In the genomic region with DNA sequence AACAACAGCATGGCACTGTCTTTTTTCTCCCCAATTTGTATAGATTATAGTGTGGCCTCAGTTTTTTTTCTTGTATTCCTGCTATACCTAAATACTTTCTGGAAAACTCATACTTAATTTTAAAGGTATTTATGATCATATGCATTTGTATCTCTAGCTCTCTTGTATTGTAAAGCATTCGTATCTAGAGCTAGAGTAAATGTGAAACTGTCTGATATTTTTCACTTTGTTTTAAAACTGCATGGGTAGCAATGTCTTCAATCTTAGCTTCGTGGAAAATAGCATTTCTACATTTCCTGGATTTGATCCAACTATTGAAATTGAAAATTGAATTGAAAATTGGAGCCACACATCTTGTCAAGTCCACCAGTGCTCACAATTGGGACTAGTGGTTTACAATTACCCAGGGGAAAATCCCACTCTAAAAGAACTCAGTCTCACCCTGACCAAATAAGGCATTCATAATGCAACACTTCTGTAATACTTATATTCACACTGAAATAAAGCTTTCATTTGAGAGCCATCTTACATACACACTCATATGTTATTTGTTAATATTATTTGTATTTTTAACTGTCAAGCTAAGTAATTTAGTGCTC, we compare ENCODE assay signal across 1 cellular context.
A peak's percentile ranks its signal among the peaks of the same experiment; 100 is the strongest.
TF ChIP-seq lines count a peak whose summit lies in the region.

No MANE protein-coding gene starts in this region.

TF ChIP-seq in GM12878, 131 proteins besides CTCF, POLR2A, EP300 and RAD21 (continued from another document and continues in another):
- TF ChIP-seq, protein P1, sequence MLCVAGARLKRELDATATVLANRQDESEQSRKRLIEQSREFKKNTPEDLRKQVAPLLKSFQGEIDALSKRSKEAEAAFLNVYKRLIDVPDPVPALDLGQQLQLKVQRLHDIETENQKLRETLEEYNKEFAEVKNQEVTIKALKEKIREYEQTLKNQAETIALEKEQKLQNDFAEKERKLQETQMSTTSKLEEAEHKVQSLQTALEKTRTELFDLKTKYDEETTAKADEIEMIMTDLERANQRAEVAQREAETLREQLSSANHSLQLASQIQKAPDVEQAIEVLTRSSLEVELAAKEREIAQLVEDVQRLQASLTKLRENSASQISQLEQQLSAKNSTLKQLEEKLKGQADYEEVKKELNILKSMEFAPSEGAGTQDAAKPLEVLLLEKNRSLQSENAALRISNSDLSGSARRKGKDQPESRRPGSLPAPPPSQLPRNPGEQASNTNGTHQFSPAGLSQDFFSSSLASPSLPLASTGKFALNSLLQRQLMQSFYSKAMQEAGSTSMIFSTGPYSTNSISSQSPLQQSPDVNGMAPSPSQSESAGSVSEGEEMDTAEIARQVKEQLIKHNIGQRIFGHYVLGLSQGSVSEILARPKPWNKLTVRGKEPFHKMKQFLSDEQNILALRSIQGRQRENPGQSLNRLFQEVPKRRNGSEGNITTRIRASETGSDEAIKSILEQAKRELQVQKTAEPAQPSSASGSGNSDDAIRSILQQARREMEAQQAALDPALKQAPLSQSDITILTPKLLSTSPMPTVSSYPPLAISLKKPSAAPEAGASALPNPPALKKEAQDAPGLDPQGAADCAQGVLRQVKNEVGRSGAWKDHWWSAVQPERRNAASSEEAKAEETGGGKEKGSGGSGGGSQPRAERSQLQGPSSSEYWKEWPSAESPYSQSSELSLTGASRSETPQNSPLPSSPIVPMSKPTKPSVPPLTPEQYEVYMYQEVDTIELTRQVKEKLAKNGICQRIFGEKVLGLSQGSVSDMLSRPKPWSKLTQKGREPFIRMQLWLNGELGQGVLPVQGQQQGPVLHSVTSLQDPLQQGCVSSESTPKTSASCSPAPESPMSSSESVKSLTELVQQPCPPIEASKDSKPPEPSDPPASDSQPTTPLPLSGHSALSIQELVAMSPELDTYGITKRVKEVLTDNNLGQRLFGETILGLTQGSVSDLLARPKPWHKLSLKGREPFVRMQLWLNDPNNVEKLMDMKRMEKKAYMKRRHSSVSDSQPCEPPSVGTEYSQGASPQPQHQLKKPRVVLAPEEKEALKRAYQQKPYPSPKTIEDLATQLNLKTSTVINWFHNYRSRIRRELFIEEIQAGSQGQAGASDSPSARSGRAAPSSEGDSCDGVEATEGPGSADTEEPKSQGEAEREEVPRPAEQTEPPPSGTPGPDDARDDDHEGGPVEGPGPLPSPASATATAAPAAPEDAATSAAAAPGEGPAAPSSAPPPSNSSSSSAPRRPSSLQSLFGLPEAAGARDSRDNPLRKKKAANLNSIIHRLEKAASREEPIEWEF (IDR thresholded peaks at IDR 0.05; ENCODE audit: insufficient replicate concordance, low read depth, low read length), result no peak
- TF ChIP-seq, protein P2, sequence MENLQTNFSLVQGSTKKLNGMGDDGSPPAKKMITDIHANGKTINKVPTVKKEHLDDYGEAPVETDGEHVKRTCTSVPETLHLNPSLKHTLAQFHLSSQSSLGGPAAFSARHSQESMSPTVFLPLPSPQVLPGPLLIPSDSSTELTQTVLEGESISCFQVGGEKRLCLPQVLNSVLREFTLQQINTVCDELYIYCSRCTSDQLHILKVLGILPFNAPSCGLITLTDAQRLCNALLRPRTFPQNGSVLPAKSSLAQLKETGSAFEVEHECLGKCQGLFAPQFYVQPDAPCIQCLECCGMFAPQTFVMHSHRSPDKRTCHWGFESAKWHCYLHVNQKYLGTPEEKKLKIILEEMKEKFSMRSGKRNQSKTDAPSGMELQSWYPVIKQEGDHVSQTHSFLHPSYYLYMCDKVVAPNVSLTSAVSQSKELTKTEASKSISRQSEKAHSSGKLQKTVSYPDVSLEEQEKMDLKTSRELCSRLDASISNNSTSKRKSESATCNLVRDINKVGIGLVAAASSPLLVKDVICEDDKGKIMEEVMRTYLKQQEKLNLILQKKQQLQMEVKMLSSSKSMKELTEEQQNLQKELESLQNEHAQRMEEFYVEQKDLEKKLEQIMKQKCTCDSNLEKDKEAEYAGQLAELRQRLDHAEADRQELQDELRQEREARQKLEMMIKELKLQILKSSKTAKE (IDR thresholded peaks at IDR 0.05; ENCODE audit: low read depth, poor library complexity, severe bottlenecking), result no peak
- TF ChIP-seq MEF2B (IDR thresholded peaks at IDR 0.05; ENCODE audit: partially characterized antibody, poor library complexity, severe bottlenecking) (peak; percentile 61), ZSCAN29 (IDR thresholded peaks at IDR 0.05) (no peak), RELA (IDR thresholded peaks at IDR 0.05; ENCODE audit: borderline replicate concordance, partially characterized antibody) (peak; percentile 5), PML (IDR thresholded peaks at IDR 0.05; ENCODE audit: low read length) (no peak), RUNX3 (IDR thresholded peaks at IDR 0.05; ENCODE audit: low read length) (peak; percentile 72), ESRRA (IDR thresholded peaks at IDR 0.05; ENCODE audit: low read length) (no peak), TCF12 (IDR thresholded peaks at IDR 0.05; ENCODE audit: low read depth, low read length) (no peak), NR2F1 (conservative IDR thresholded peaks at IDR 0.05) (no peak), TBL1XR1 (IDR thresholded peaks at IDR 0.05; ENCODE audit: low read depth, low read length) (no peak), RBBP5 (conservative IDR thresholded peaks at IDR 0.05) (no peak), RB1 (IDR thresholded peaks at IDR 0.05; ENCODE audit: borderline replicate concordance) (no peak), NFYA (IDR thresholded peaks at IDR 0.05; ENCODE audit: borderline replicate concordance, low read depth, low read length) (no peak), ETV6 (conservative IDR thresholded peaks at IDR 0.05 in 1 of 2, IDR thresholded peaks at IDR 0.05 in 1 of 2; ENCODE audit: borderline replicate concordance in 1 of 2, low read depth in 1 of 2) (no peak), SREBF2 (IDR thresholded peaks at IDR 0.05; ENCODE audit: low read length) (no peak), PAX8 (IDR thresholded peaks at IDR 0.05) (no peak), NRF1 (conservative IDR thresholded peaks at IDR 0.05; ENCODE audit: low read depth, low read length) (no peak)
- TF ChIP-seq, protein P3, sequence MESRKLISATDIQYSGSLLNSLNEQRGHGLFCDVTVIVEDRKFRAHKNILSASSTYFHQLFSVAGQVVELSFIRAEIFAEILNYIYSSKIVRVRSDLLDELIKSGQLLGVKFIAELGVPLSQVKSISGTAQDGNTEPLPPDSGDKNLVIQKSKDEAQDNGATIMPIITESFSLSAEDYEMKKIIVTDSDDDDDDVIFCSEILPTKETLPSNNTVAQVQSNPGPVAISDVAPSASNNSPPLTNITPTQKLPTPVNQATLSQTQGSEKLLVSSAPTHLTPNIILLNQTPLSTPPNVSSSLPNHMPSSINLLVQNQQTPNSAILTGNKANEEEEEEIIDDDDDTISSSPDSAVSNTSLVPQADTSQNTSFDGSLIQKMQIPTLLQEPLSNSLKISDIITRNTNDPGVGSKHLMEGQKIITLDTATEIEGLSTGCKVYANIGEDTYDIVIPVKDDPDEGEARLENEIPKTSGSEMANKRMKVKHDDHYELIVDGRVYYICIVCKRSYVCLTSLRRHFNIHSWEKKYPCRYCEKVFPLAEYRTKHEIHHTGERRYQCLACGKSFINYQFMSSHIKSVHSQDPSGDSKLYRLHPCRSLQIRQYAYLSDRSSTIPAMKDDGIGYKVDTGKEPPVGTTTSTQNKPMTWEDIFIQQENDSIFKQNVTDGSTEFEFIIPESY (IDR thresholded peaks at IDR 0.05), result no peak
- TF ChIP-seq, protein P4, sequence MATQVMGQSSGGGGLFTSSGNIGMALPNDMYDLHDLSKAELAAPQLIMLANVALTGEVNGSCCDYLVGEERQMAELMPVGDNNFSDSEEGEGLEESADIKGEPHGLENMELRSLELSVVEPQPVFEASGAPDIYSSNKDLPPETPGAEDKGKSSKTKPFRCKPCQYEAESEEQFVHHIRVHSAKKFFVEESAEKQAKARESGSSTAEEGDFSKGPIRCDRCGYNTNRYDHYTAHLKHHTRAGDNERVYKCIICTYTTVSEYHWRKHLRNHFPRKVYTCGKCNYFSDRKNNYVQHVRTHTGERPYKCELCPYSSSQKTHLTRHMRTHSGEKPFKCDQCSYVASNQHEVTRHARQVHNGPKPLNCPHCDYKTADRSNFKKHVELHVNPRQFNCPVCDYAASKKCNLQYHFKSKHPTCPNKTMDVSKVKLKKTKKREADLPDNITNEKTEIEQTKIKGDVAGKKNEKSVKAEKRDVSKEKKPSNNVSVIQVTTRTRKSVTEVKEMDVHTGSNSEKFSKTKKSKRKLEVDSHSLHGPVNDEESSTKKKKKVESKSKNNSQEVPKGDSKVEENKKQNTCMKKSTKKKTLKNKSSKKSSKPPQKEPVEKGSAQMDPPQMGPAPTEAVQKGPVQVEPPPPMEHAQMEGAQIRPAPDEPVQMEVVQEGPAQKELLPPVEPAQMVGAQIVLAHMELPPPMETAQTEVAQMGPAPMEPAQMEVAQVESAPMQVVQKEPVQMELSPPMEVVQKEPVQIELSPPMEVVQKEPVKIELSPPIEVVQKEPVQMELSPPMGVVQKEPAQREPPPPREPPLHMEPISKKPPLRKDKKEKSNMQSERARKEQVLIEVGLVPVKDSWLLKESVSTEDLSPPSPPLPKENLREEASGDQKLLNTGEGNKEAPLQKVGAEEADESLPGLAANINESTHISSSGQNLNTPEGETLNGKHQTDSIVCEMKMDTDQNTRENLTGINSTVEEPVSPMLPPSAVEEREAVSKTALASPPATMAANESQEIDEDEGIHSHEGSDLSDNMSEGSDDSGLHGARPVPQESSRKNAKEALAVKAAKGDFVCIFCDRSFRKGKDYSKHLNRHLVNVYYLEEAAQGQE (IDR thresholded peaks at IDR 0.05; ENCODE audit: low read depth, low read length), result no peak
- TF ChIP-seq, protein P5, sequence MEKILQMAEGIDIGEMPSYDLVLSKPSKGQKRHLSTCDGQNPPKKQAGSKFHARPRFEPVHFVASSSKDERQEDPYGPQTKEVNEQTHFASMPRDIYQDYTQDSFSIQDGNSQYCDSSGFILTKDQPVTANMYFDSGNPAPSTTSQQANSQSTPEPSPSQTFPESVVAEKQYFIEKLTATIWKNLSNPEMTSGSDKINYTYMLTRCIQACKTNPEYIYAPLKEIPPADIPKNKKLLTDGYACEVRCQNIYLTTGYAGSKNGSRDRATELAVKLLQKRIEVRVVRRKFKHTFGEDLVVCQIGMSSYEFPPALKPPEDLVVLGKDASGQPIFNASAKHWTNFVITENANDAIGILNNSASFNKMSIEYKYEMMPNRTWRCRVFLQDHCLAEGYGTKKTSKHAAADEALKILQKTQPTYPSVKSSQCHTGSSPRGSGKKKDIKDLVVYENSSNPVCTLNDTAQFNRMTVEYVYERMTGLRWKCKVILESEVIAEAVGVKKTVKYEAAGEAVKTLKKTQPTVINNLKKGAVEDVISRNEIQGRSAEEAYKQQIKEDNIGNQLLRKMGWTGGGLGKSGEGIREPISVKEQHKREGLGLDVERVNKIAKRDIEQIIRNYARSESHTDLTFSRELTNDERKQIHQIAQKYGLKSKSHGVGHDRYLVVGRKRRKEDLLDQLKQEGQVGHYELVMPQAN (conservative IDR thresholded peaks at IDR 0.05), result no peak
- TF ChIP-seq, protein P6, sequence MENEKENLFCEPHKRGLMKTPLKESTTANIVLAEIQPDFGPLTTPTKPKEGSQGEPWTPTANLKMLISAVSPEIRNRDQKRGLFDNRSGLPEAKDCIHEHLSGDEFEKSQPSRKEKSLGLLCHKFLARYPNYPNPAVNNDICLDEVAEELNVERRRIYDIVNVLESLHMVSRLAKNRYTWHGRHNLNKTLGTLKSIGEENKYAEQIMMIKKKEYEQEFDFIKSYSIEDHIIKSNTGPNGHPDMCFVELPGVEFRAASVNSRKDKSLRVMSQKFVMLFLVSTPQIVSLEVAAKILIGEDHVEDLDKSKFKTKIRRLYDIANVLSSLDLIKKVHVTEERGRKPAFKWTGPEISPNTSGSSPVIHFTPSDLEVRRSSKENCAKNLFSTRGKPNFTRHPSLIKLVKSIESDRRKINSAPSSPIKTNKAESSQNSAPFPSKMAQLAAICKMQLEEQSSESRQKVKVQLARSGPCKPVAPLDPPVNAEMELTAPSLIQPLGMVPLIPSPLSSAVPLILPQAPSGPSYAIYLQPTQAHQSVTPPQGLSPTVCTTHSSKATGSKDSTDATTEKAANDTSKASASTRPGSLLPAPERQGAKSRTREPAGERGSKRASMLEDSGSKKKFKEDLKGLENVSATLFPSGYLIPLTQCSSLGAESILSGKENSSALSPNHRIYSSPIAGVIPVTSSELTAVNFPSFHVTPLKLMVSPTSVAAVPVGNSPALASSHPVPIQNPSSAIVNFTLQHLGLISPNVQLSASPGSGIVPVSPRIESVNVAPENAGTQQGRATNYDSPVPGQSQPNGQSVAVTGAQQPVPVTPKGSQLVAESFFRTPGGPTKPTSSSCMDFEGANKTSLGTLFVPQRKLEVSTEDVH (IDR thresholded peaks at IDR 0.05; ENCODE audit: low read depth, partially characterized antibody), result no peak
- TF ChIP-seq, protein P7, sequence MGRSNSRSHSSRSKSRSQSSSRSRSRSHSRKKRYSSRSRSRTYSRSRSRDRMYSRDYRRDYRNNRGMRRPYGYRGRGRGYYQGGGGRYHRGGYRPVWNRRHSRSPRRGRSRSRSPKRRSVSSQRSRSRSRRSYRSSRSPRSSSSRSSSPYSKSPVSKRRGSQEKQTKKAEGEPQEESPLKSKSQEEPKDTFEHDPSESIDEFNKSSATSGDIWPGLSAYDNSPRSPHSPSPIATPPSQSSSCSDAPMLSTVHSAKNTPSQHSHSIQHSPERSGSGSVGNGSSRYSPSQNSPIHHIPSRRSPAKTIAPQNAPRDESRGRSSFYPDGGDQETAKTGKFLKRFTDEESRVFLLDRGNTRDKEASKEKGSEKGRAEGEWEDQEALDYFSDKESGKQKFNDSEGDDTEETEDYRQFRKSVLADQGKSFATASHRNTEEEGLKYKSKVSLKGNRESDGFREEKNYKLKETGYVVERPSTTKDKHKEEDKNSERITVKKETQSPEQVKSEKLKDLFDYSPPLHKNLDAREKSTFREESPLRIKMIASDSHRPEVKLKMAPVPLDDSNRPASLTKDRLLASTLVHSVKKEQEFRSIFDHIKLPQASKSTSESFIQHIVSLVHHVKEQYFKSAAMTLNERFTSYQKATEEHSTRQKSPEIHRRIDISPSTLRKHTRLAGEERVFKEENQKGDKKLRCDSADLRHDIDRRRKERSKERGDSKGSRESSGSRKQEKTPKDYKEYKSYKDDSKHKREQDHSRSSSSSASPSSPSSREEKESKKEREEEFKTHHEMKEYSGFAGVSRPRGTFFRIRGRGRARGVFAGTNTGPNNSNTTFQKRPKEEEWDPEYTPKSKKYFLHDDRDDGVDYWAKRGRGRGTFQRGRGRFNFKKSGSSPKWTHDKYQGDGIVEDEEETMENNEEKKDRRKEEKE (IDR thresholded peaks at IDR 0.05), result no peak
- TF ChIP-seq, protein P8, sequence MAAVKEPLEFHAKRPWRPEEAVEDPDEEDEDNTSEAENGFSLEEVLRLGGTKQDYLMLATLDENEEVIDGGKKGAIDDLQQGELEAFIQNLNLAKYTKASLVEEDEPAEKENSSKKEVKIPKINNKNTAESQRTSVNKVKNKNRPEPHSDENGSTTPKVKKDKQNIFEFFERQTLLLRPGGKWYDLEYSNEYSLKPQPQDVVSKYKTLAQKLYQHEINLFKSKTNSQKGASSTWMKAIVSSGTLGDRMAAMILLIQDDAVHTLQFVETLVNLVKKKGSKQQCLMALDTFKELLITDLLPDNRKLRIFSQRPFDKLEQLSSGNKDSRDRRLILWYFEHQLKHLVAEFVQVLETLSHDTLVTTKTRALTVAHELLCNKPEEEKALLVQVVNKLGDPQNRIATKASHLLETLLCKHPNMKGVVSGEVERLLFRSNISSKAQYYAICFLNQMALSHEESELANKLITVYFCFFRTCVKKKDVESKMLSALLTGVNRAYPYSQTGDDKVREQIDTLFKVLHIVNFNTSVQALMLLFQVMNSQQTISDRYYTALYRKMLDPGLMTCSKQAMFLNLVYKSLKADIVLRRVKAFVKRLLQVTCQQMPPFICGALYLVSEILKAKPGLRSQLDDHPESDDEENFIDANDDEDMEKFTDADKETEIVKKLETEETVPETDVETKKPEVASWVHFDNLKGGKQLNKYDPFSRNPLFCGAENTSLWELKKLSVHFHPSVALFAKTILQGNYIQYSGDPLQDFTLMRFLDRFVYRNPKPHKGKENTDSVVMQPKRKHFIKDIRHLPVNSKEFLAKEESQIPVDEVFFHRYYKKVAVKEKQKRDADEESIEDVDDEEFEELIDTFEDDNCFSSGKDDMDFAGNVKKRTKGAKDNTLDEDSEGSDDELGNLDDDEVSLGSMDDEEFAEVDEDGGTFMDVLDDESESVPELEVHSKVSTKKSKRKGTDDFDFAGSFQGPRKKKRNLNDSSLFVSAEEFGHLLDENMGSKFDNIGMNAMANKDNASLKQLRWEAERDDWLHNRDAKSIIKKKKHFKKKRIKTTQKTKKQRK (IDR thresholded peaks at IDR 0.05; ENCODE audit: low read depth, low read length), result no peak
